ENCODE assay signal across 8 cellular contexts in the genomic region with DNA sequence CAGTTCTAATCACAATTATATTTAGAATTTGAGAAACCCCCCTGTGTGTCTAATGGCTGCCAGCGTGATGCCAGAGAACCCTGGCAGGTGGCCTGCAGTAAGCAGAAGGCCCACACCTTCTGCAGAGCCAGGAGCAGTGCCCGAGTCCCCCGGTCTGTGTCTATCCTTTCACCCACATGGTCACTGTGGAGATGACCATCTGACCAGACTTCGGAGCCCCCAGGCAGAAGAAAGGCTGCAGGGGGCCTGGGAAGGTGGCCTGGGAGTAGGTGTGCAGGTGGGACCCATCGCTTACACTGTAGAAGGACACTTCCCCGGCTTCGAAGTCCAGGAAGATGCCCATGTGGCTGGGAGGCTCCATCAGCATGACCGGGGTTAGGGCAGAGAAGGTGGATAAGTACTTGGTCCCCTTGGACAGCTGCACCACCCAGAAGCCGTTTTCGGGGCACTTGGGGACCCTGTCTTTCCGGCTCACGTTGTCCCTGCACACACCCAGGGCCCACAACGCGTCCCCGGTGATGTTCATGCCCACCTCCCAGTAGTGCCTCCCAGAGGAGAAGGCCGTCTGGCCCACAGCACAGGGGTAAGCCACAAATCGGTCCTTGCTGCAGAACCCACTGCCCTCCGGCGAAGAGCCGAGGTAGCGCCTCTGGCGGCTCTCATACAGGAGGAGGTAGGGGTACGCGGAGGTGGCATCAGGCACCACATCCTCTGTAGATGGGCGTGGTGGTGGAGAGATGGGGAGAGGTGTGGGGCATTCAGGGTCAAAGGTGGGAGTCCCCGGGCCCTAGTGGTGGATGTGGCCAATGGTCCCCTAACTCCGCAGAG. TPM values are rescaled to one million over a fixed set of nuclear protein-coding genes. Genes with fewer than 3 reads are reported as not detected.
A peak's percentile ranks its signal among the peaks of the same experiment; 100 is the strongest.
DNase-seq lines count a peak whose midpoint lies in the region; ATAC-seq and TF ChIP-seq lines count a peak whose summit lies in the region.

No MANE protein-coding gene starts in this region.

- H3K9ac ChIP-seq in Karpas-422 (ENCODE audit: low read length) = no peak overlapping the region

- peaks cover 16% of the 10 kb centered on the region for H3K36me3 Mint-ChIP-seq in CD8-positive, alpha-beta T cell
- H3K36me3 Mint-ChIP-seq in central memory CD8-positive, alpha-beta T cell (ENCODE audit: insufficient read depth) = peaks cover 26% of the 10 kb centered on the region
- peaks cover 1% of the 10 kb centered on the region for H3K36me3 Mint-ChIP-seq in nephron progenitor cell (ENCODE audit: low read depth)

- POLR2A ChIA-PET in CD8-positive, alpha-beta T cell (lab: Charles Lee) = no interaction called here

- H3K79me2 ChIP-seq in Karpas-422 (ENCODE audit: low read length) = peaks cover 37% of the 10 kb centered on the region

- no peaks in the 10 kb centered on the region for H3K36me3 ChIP-seq in CD8-positive, alpha-beta T cell (ENCODE audit: insufficient read depth, low read length)
- H3K36me3 ChIP-seq in Karpas-422 (ENCODE audit: insufficient read depth, low read length) (peaks cover 7% of the 10 kb centered on the region; the same call in 1 of the 2 replicates), esophagus squamous epithelium (peaks cover 0 to 19% (median 0%) of the 10 kb centered on the region in 3 donors)

- peaks cover 19% of the 10 kb centered on the region for H4K20me1 ChIP-seq in Karpas-422 (ENCODE audit: insufficient read depth, low read depth, low read length)

- no peaks in the 10 kb centered on the region for H3K27me3 Mint-ChIP-seq in CD8-positive, alpha-beta T cell (ENCODE audit: low read depth)
- no peaks in the 10 kb centered on the region for H3K27me3 Mint-ChIP-seq in central memory CD8-positive, alpha-beta T cell
- H3K27me3 Mint-ChIP-seq in nephron progenitor cell (ENCODE audit: low read depth, poor library complexity) = peaks cover 2% of the 10 kb centered on the region

- no peaks in the 10 kb centered on the region for H3K27me3 ChIP-seq in CD8-positive, alpha-beta T cell (ENCODE audit: insufficient read depth, low read length)
- H3K27me3 ChIP-seq in Karpas-422 (ENCODE audit: low read length) = no peaks in the 10 kb centered on the region
- H3K27me3 ChIP-seq in esophagus squamous epithelium = no peaks in the 10 kb centered on the region

- WGBS in esophagus squamous epithelium, 2 donors = 92% methylated on average over 13 to 16 of the region's 27 CpGs

- no peak overlapping the region for H2AFZ ChIP-seq in Karpas-422 (ENCODE audit: low read length)

- intact Hi-C loops in CD8-positive, alpha-beta T cell (cut with DNase I, micrococcal nuclease) = loop anchor here (5.0 to 10.0 kb wide), 3 partner anchors 131 to 1657 kb away; a partner anchor contains a TSS
- intact Hi-C loops in esophagus squamous epithelium (cut with DNase I) = no loop called here

- H3K4me3 ChIP-seq in CD8-positive, alpha-beta T cell (ENCODE audit: low read depth, low read length) = no peak overlapping the region
- H3K4me3 ChIP-seq in Karpas-422 (ENCODE audit: low read length) (peak overlapping the region; percentile 95; the same call in 1 of the 2 replicates), esophagus squamous epithelium (peak overlapping the region in 1 of 4 donors; percentile 16)

- TF ChIP-seq POLR2A in esophagus squamous epithelium (IDR thresholded peaks at IDR 0.05) = no peak

- CTCF ChIA-PET in CD8-positive, alpha-beta T cell (lab: Charles Lee) = no interaction called here

- H3K4me2 ChIP-seq in Karpas-422 (ENCODE audit: low read depth, low read length, poor library complexity, severe bottlenecking) = no peak overlapping the region

- TF ChIP-seq CTCF in CD8-positive, alpha-beta T cell (IDR thresholded peaks at IDR 0.05) = no peak
- TF ChIP-seq CTCF in nephron progenitor cell (IDR thresholded peaks at IDR 0.05) (no peak), esophagus squamous epithelium (IDR thresholded peaks at IDR 0.05) (no peak)

- H3K9me3 ChIP-seq in CD8-positive, alpha-beta T cell (ENCODE audit: low read length) = no peaks in the 10 kb centered on the region
- H3K9me3 ChIP-seq in Karpas-422 (ENCODE audit: low read length) (no peaks in the 10 kb centered on the region), esophagus squamous epithelium (no peaks in the 10 kb centered on the region)

- peak overlapping the region; percentile 39 for H3K4me3 Mint-ChIP-seq in CD8-positive, alpha-beta T cell
- H3K4me3 Mint-ChIP-seq in central memory CD8-positive, alpha-beta T cell = peak overlapping the region; percentile 90
- H3K4me3 Mint-ChIP-seq in nephron progenitor cell = peak overlapping the region; percentile 77

- no peaks in the 10 kb centered on the region for H3K9me3 Mint-ChIP-seq in CD8-positive, alpha-beta T cell
- H3K9me3 Mint-ChIP-seq in central memory CD8-positive, alpha-beta T cell = no peaks in the 10 kb centered on the region
- H3K9me3 Mint-ChIP-seq in nephron progenitor cell = no peaks in the 10 kb centered on the region

- ATAC-seq in CD8-positive, alpha-beta T cell = no peak
- ATAC-seq in central memory CD8-positive, alpha-beta T cell (replicated peaks; ENCODE audit: extremely low read depth, poor library complexity, severe bottlenecking) = no peak
- ATAC-seq in HG02870 (IDR thresholded peaks at IDR 0.05; ENCODE audit: unreplicated experiment) = no peak

- peak in 1 of 7 experiments; percentile 47 for DNase-seq in CD8-positive, alpha-beta T cell
- no peak for DNase-seq in Karpas-422
- DNase-seq in central memory CD8-positive, alpha-beta T cell (ENCODE audit: low spot score in 2 of 2) = no peak
- DNase-seq in nephron progenitor cell = no peak
- DNase-seq in NCI-H2227 (lab: John Stamatoyannopoulos, UW; ENCODE audit: unreplicated experiment) = no peak
- DNase-seq in esophagus squamous epithelium (lab: John Stamatoyannopoulos, UW) = no peak
- no peak for DNase-seq in DMS153 treated with DMSO at 0.1 percent for 48 hours (lab: John Stamatoyannopoulos, UW; ENCODE audit: unreplicated experiment)

- H3K27ac Mint-ChIP-seq in CD8-positive, alpha-beta T cell = no peak overlapping the region
- H3K27ac Mint-ChIP-seq in central memory CD8-positive, alpha-beta T cell (ENCODE audit: low read depth) = no peak overlapping the region
- no peak overlapping the region for H3K27ac Mint-ChIP-seq in nephron progenitor cell

- peaks cover 35% of the 10 kb centered on the region for H3K4me1 ChIP-seq in CD8-positive, alpha-beta T cell (ENCODE audit: insufficient read depth, low read length)
- H3K4me1 ChIP-seq in Karpas-422 (ENCODE audit: low read length) (peaks cover 23% of the 10 kb centered on the region), esophagus squamous epithelium (peaks cover 30 to 72% (median 38%) of the 10 kb centered on the region in 3 donors)

- H3K4me1 Mint-ChIP-seq in CD8-positive, alpha-beta T cell (ENCODE audit: low read depth) = peaks cover 36% of the 10 kb centered on the region
- peaks cover 62% of the 10 kb centered on the region for H3K4me1 Mint-ChIP-seq in central memory CD8-positive, alpha-beta T cell
- peaks cover 64% of the 10 kb centered on the region for H3K4me1 Mint-ChIP-seq in nephron progenitor cell

- H3K9me2 ChIP-seq in Karpas-422 (replicated peaks; ENCODE audit: insufficient read depth, low read length) = no peaks in the 10 kb centered on the region

- H3K27ac ChIP-seq in CD8-positive, alpha-beta T cell (ENCODE audit: low read depth, low read length) = no peak overlapping the region
- H3K27ac ChIP-seq in Karpas-422 (ENCODE audit: low read length) (no peak overlapping the region), esophagus squamous epithelium (no peak overlapping the region)

RNA-seq across cellular contexts. Expression of a gene that starts 1.6 kb away (rescaled TPM):
- 10 to 100 TPM; 36.6 to 40.3 TPM for total RNA-seq in CD8-positive, alpha-beta T cell
- total RNA-seq in Karpas-422 (2014; rRNA removed; shearing (Covaris generic); ENCODE audit: low replicate concordance) = 27.7 and 39.5 TPM in 2 replicates
- 10 to 100 TPM; 15.2 to 30.8 (median 20.6) TPM for total RNA-seq in esophagus squamous epithelium

RNA-seq across cellular contexts. Expression of a gene that starts 8.4 kb away (rescaled TPM):
- total RNA-seq in CD8-positive, alpha-beta T cell = 1 to 10 TPM; 1.1 to 1.4 TPM
- 0.29 TPM in 1 of 2 replicates, not detected in the other for total RNA-seq in Karpas-422 (2014; rRNA removed; shearing (Covaris generic); ENCODE audit: low replicate concordance)
- 1 to 10 TPM in 2 of 4 donors, under 1 TPM in 2; 0.13 to 3.0 (median 0.99) TPM for total RNA-seq in esophagus squamous epithelium

Comparison
In these comparisons a context has a peak if more than half of its experiments do, and no peak if none do; other contexts are left out.
1. H3K4me3 Mint-ChIP-seq: peak in every context shown above with its lines; median percentile 90 in central memory CD8-positive, alpha-beta T cell; 77 in nephron progenitor cell; 39 in CD8-positive, alpha-beta T cell.